11 cellular contexts compared by ENCODE assay signal in genomic region chr5:109743770-109744212, GRCh38. TPM values are rescaled to one million over a fixed set of nuclear protein-coding genes. Genes with fewer than 3 reads are reported as not detected.
DNase-seq lines count a peak whose midpoint lies in the region; ATAC-seq and TF ChIP-seq lines count a peak whose summit lies in the region.
"Had no signal": no experiment of that assay in that cellular context is flagged by ENCODE, and none has a peak within 500 bp of the region (broad histone marks: within the 10 kb centered on the region; RNA-seq: fewer than 3 reads in every experiment).

No MANE protein-coding gene starts in this region.

- H3K27me3 Mint-ChIP-seq in MCF 10A (ENCODE audit: insufficient read depth, unreplicated experiment): no peaks in the 10 kb centered on the region

- BruUV-seq in MCF 10A (replicated peaks; lab: Mats Ljungman, UMichigan): no TSS peak

- peak; percentile 72 for ATAC-seq in upper lobe of right lung
- no peak for ATAC-seq in HG03469 (IDR thresholded peaks at IDR 0.05; ENCODE audit: unreplicated experiment)

- H3K27ac ChIP-seq in breast epithelium: peak overlapping the region in 1 of 2 donors; percentile 22
- H3K27ac ChIP-seq in upper lobe of right lung: peak overlapping the region; percentile 18
- H3K27ac ChIP-seq: BLaER1 treated with 17β-estradiol and CSF1 and Interleukin-3, amounts not matched to agents 10 nM and 100 nM had no signal

- H3K36me3 ChIP-seq in breast epithelium (no peaks in the 10 kb centered on the region), upper lobe of right lung (no peaks in the 10 kb centered on the region)
- H3K36me3 ChIP-seq: pancreas had no signal

- intact Hi-C loops in MCF 10A (cut with micrococcal nuclease) (loop anchor here (5.0 kb wide), 1 partner anchor 51 kb away; no protein-coding TSS in a partner anchor), breast epithelium (cut with DNase I; ENCODE audit: low total_unique reads) (no loop called here), upper lobe of right lung (cut with DNase I) (no loop called here)

- H3K4me3 ChIP-seq in breast epithelium (no peak overlapping the region), upper lobe of right lung (no peak overlapping the region)
- H3K4me3 ChIP-seq: BLaER1 treated with 17β-estradiol and CSF1 and Interleukin-3, amounts not matched to agents 10 nM and 100 nM; pancreas had no signal

- peaks cover 14% of the 10 kb centered on the region for H3K9me3 Mint-ChIP-seq in MCF 10A (ENCODE audit: unreplicated experiment)

- TF ChIP-seq CTCF in MCF 10A (IDR thresholded peaks at IDR 0.05; ENCODE audit: unreplicated experiment) (no peak), breast epithelium (IDR thresholded peaks at IDR 0.05) (no peak), upper lobe of right lung (IDR thresholded peaks at IDR 0.05) (no peak)

- TF ChIP-seq POLR2A in breast epithelium (IDR thresholded peaks at IDR 0.05): no peak

- H3K27me3 ChIP-seq in breast epithelium (no peaks in the 10 kb centered on the region), upper lobe of right lung (no peaks in the 10 kb centered on the region)
- H3K27me3 ChIP-seq: BLaER1 treated with 17β-estradiol and CSF1 and Interleukin-3, amounts not matched to agents 10 nM and 100 nM; pancreas had no signal

- H3K4me1 Mint-ChIP-seq in MCF 10A (ENCODE audit: insufficient read depth, unreplicated experiment): peaks cover 40% of the 10 kb centered on the region

- DNase-seq in MCF 10A (ENCODE audit: unreplicated experiment) (peak; percentile 36), breast epithelium (ENCODE audit: low spot score in 2 of 2) (no peak), astrocyte of the hippocampus (ENCODE audit: low read depth, low spot score) (peak; percentile 85), iPS-NIHi11 (ENCODE audit: low spot score) (peak; percentile 58), upper lobe of right lung (no peak), LoVo (ENCODE audit: low spot score) (no peak), KG1 (lab: John Stamatoyannopoulos, UW) (no peak)
- DNase-seq: NCI-H774, pancreas had no signal

- H3K9me3 ChIP-seq in breast epithelium: no peaks in the 10 kb centered on the region
- H3K9me3 ChIP-seq in upper lobe of right lung: no peaks in the 10 kb centered on the region
- H3K9me3 ChIP-seq: BLaER1 treated with 17β-estradiol and CSF1 and Interleukin-3, amounts not matched to agents 10 nM and 100 nM; pancreas had no signal

- H3K36me3 Mint-ChIP-seq in MCF 10A (ENCODE audit: insufficient read depth, unreplicated experiment): peaks cover 5% of the 10 kb centered on the region

- H3K4me3 Mint-ChIP-seq in MCF 10A (ENCODE audit: unreplicated experiment): peak overlapping the region; percentile 49

- CTCF ChIA-PET in MCF 10A (lab: Yijun Ruan, JAX): no interaction called here

- peak overlapping the region; percentile 98 for H3K27ac Mint-ChIP-seq in MCF 10A (ENCODE audit: low read depth, unreplicated experiment)

- POLR2A ChIA-PET in MCF 10A (lab: Yijun Ruan, JAX): no interaction called here

- peaks cover 0 to 3% of the 10 kb centered on the region in 2 donors for H3K4me1 ChIP-seq in breast epithelium
- peaks cover 21% of the 10 kb centered on the region for H3K4me1 ChIP-seq in upper lobe of right lung

RNA-seq across cellular contexts. Expression of gene MAN2A1, which starts 54.1 kb away (rescaled TPM):
- 44.1 and 55.8 TPM in 2 replicates for total RNA-seq in MCF 10A (2022)
- 10 to 100 TPM; 57.9 to 68.6 (median 63.3) TPM for total RNA-seq in breast epithelium
- 43.6 TPM for total RNA-seq in upper lobe of right lung

Comparison
In these comparisons a context has a peak if more than half of its experiments do, and no peak if none do; other contexts are left out.
1. DNase-seq: peak in MCF 10A (single experiment), astrocyte of the hippocampus (single experiment) and iPS-NIHi11 (single experiment); none in breast epithelium (0 of 2), upper lobe of right lung (single experiment), LoVo (single experiment) and KG1 (single experiment).